In genomic region chr16:75837681-75838080, GRCh38 we compare ENCODE assay signal across 33 cellular contexts.
"Had no signal": no experiment of that assay in that cellular context is flagged by ENCODE, and none has a peak within 500 bp of the region (broad histone marks: within the 10 kb centered on the region; RNA-seq: fewer than 3 reads in every experiment).

No MANE protein-coding gene starts in this region.

- H3K27me3 Mint-ChIP-seq: activated CD4-positive, alpha-beta T cell treated with anti-CD3 and anti-CD28 coated beads, Interleukin-2, amount 10 ng/mL, durations not matched to agents 24 days and 14 days had no signal

- H3K27me3 ChIP-seq: adrenal gland, body of pancreas, brain microvascular endothelial cell, breast epithelium had no signal

- H3K4me1 ChIP-seq: adrenal gland, body of pancreas, breast epithelium had no signal

- H3K27ac Mint-ChIP-seq: activated B cell treated with CpG ODN at 0.5 μM for 24 hours; activated CD4-positive, alpha-beta memory T cell treated with anti-CD3 and anti-CD28 coated beads for 36 hours; activated CD4-positive, alpha-beta T cell treated with anti-CD3 and anti-CD28 coated beads, Interleukin-2, amount 10 ng/mL, durations not matched to agents 24 days and 14 days; activated CD8-positive, alpha-beta T cell treated with anti-CD3 and anti-CD28 coated beads for 36 hours; activated naive CD4-positive, alpha-beta T cell treated with anti-CD3 and anti-CD28 coated beads for 36 hours; activated naive CD4-positive, alpha-beta T cell treated with anti-CD3 and anti-CD28 coated beads, Interleukin-2, amount 50 U/mL, for 72 hours; activated naive CD8-positive, alpha-beta T cell treated with anti-CD3 and anti-CD28 coated beads for 36 hours; activated T-cell treated with anti-CD3 and anti-CD28 coated beads, Interleukin-2, amount 50 U/mL, for 72 hours; activated T-helper 1 cell treated with anti-CD3 and anti-CD28 coated beads, Interleukin-12 subunit alpha, Interleukin-12 subunit beta, Interleukin-2, Interleukin-4 antibody, amounts not matched to agents 30 ng/mL and 10 ng/mL and 1 ng/mL, durations not matched to agents 14 hours and 24 hours and 36 hours; activated T-helper 17 cell treated with anti-CD3 and anti-CD28 coated beads, Interleukin-2, amount 50 U/mL, for 72 hours; T-cell; T-helper 17 cell had no signal

- H3K4me1 Mint-ChIP-seq: activated B cell treated with CpG ODN at 0.5 μM for 24 hours; activated CD4-positive, alpha-beta T cell treated with anti-CD3 and anti-CD28 coated beads, Interleukin-2, amount 10 ng/mL, durations not matched to agents 24 days and 14 days; activated naive CD8-positive, alpha-beta T cell treated with anti-CD3 and anti-CD28 coated beads for 36 hours; activated T-helper 17 cell treated with anti-CD3 and anti-CD28 coated beads, Interleukin-2, amount 50 U/mL, for 72 hours; T-cell; T-helper 17 cell had no signal

- H3K36me3 ChIP-seq: adrenal gland, brain microvascular endothelial cell, breast epithelium had no signal

- DNase-seq: activated B cell treated with CpG ODN at 0.5 μM for 24 hours; activated CD4-positive, alpha-beta memory T cell treated with anti-CD3 and anti-CD28 coated beads for 36 hours; activated CD4-positive, alpha-beta T cell treated with anti-CD3 and anti-CD28 coated beads for 4 hours; activated CD4-positive, alpha-beta T cell treated with anti-CD3 and anti-CD28 coated beads, Interleukin-2, amount 10 ng/mL, durations not matched to agents 24 days and 14 days; activated CD4-positive, alpha-beta T cell treated with anti-CD3 and anti-CD28 coated beads, Interleukin-2, amount 50 U/mL, for 1 hour; activated CD4-positive, alpha-beta T cell treated with anti-CD3 and anti-CD28 coated beads, Interleukin-2, amount 50 U/mL, for 4 hours; activated CD4-positive, CD25-positive, alpha-beta regulatory T cell treated with anti-CD3 and anti-CD28 coated beads, Interleukin-2, amount 50 U/mL, for 72 hours; activated CD8-positive, alpha-beta memory T cell treated with anti-CD3 and anti-CD28 coated beads, Interleukin-2, amount 50 U/mL, for 4 hours; activated CD8-positive, alpha-beta T cell treated with anti-CD3 and anti-CD28 coated beads for 36 hours; activated effector memory CD4-positive, alpha-beta T cell treated with anti-CD3 and anti-CD28 coated beads, Interleukin-2, amount 50 U/mL, for 16 hours; activated gamma-delta T cell treated with Interleukin-2 at 50 U/mL for 16 hours; activated naive CD4-positive, alpha-beta T cell; activated naive CD4-positive, alpha-beta T cell treated with anti-CD3 and anti-CD28 coated beads for 36 hours; activated naive CD4-positive, alpha-beta T cell treated with anti-CD3 and anti-CD28 coated beads, Interleukin-2, amount 50 U/mL, for 16 hours; activated naive CD8-positive, alpha-beta T cell treated with anti-CD3 and anti-CD28 coated beads for 36 hours; activated T-cell treated with anti-CD3 and anti-CD28 coated beads for 4 hours; activated T-cell treated with anti-CD3 and anti-CD28 coated beads, Interleukin-2, amount 50 U/mL, for 1 hour; activated T-cell treated with anti-CD3 and anti-CD28 coated beads, Interleukin-2, amount 50 U/mL, for 4 hours; activated T-cell treated with anti-CD3 and anti-CD28 coated beads, Interleukin-2, amount 50 U/mL, for 72 hours; adrenal gland; amniotic stem cell; aorta; body of pancreas; brain microvascular endothelial cell; central memory CD4-positive, alpha-beta T cell; T-cell; T-helper 17 cell; T-helper 9 cell had no signal

- H3K4me3 ChIP-seq: adrenal gland, body of pancreas, breast epithelium had no signal

- H3K36me3 Mint-ChIP-seq: T-cell had no signal

- H3K9me3 ChIP-seq: adrenal gland had no signal

- H3K27ac ChIP-seq: adrenal gland, body of pancreas, brain microvascular endothelial cell, breast epithelium, VCaP had no signal

- H3K4me3 Mint-ChIP-seq: activated B cell treated with CpG ODN at 0.5 μM for 24 hours; activated CD4-positive, alpha-beta memory T cell treated with anti-CD3 and anti-CD28 coated beads for 36 hours; activated CD4-positive, alpha-beta T cell treated with anti-CD3 and anti-CD28 coated beads, Interleukin-2, amount 10 ng/mL, durations not matched to agents 24 days and 14 days; activated CD8-positive, alpha-beta T cell treated with anti-CD3 and anti-CD28 coated beads for 36 hours; activated naive CD4-positive, alpha-beta T cell treated with anti-CD3 and anti-CD28 coated beads for 36 hours; activated naive CD8-positive, alpha-beta T cell treated with anti-CD3 and anti-CD28 coated beads for 36 hours; activated T-cell treated with anti-CD3 and anti-CD28 coated beads, Interleukin-2, amount 50 U/mL, for 4 hours; activated T-cell treated with anti-CD3 and anti-CD28 coated beads, Interleukin-2, amount 50 U/mL, for 72 hours; activated T-helper 1 cell treated with anti-CD3 and anti-CD28 coated beads, Interleukin-12 subunit alpha, Interleukin-12 subunit beta, Interleukin-2, Interleukin-4 antibody, amounts not matched to agents 30 ng/mL and 10 ng/mL and 1 ng/mL, durations not matched to agents 14 hours and 24 hours and 36 hours; activated T-helper 17 cell treated with anti-CD3 and anti-CD28 coated beads, Interleukin-2, amount 50 U/mL, for 72 hours; T-cell; T-helper 17 cell had no signal
